In the genomic region with DNA sequence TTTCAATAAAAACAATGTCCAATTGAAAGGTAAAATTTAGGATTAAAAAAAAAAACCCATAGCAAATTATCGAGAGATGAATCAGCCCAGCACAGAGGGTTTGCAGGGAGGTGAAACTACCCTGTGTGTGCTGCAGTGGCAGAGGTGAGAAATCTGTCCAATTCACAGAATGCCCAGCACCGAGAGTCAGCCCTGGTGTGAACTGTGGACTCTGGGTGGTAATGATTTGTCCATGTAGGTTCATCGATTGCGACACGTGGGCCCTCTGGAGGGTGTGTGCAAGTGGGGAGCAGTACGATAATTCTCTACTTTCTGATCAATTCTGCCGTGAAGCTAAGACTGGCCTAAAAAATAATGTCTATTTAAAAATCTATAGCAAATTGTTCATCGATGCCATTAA, we compare ENCODE assay signal across 15 cellular contexts.
"Had no signal": no experiment of that assay in that cellular context is flagged by ENCODE, and none has a peak within 500 bp of the region (broad histone marks: within the 10 kb centered on the region; RNA-seq: fewer than 3 reads in every experiment).

No MANE protein-coding gene starts in this region.

- H3K27me3 ChIP-seq: tibial nerve, upper lobe of left lung had no signal

- FAIRE-seq: keratinocyte, urothelium cell line had no signal

- H3K36me3 ChIP-seq: gastrocnemius medialis, thoracic aorta, tibial nerve, upper lobe of left lung had no signal

- H3K79me2 ChIP-seq: parathyroid adenoma had no signal

- H3K27ac ChIP-seq: coronary artery, epithelial cell of prostate, gastrocnemius medialis, parathyroid adenoma, thoracic aorta, tibial nerve, upper lobe of left lung had no signal

- H3K9ac ChIP-seq: parathyroid adenoma had no signal

- DNase-seq: foreskin fibroblast; gastrocnemius medialis; mucosa of descending colon; naive B cell; stimulated activated CD4-positive, alpha-beta T cell treated with anti-CD3 and anti-CD28 coated beads, Interleukin-15, amount 100 ng/mL, for 24 hours; stimulated activated CD4-positive, alpha-beta T cell treated with anti-CD3 and anti-CD28 coated beads, Interleukin-2, amount 100 ng/mL, for 48 hours; stimulated activated naive B cell treated with anti-CD40 and anti-IgM and Interleukin-4, amounts not matched to agents 10 μg/mL and 1 μg/mL and 100 μg/mL, for 72 hours had no signal

- H3K4me1 ChIP-seq: gastrocnemius medialis, parathyroid adenoma, tibial nerve, upper lobe of left lung had no signal

- H3K4me3 ChIP-seq: coronary artery, gastrocnemius medialis, mucosa of descending colon, thoracic aorta, tibial nerve, upper lobe of left lung had no signal

- H2AFZ ChIP-seq: parathyroid adenoma had no signal

- H3K9me3 ChIP-seq: gastrocnemius medialis, mucosa of descending colon, thoracic aorta, tibial nerve, upper lobe of left lung had no signal
